ENCODE assay signal across 10 cellular contexts in the genomic region with DNA sequence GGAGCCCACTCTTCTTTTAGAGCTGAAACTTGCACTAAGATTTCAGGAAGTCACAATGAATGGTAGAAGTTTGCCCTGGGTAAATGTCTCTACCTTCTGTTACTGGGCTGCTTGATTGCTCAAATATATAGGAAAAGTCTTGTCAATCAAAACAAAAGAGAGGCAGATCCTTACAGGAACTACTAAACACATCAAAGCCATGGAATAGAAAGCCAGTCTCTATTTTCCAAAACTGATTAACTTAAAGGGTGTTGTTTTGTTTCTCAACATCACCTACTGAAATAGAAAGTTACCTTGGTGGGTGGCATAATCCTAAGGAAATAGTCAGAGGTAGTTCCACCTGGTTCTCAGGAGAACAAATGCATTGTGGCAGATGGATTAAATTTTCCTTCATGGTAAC. TPM values are rescaled to one million over a fixed set of nuclear protein-coding genes. Genes with fewer than 3 reads are reported as not detected.
"Had no signal": no experiment of that assay in that cellular context is flagged by ENCODE, and none has a peak within 500 bp of the region (broad histone marks: within the 10 kb centered on the region; RNA-seq: fewer than 3 reads in every experiment).

TSS of gene GPHB5 (minus strand) at position 101 of the 400 bp plus-strand sequence. CDS start 1,086 bp downstream, outside the sequence.

- H3K9ac ChIP-seq: KMS-11 had no signal

- H3K36me3 Mint-ChIP-seq: IgD-negative memory B cell had no signal

- H3K4me3 ChIP-seq: K562 had no signal

- H3K27ac Mint-ChIP-seq: IgD-negative memory B cell had no signal

- FAIRE-seq: HepG2, K562 had no signal

- H3K4me1 Mint-ChIP-seq: IgD-negative memory B cell had no signal

- DNase-seq: IMR-90, KBM-7, KG1 had no signal

- H3K27ac ChIP-seq: HL-60, KMS-11 had no signal

- ATAC-seq: HepG2, K562 had no signal

- H3K4me3 Mint-ChIP-seq: IgD-negative memory B cell had no signal

- H3K4me2 ChIP-seq: KMS-11 had no signal

RNA-seq across cellular contexts. Expression of gene GPHB5, which starts in this region (rescaled TPM):
- total RNA-seq: HepG2, HT-29, HT1080, IMR-90, K562 had no signal
- polyA plus RNA-seq: HepG2, IgD-negative memory B cell, IMR-90, K562 had no signal
